ENCODE assay signal across 17 cellular contexts in genomic region chr6:56550307-56550706, GRCh38.
DNase-seq lines count a peak whose midpoint lies in the region; ATAC-seq and TF ChIP-seq lines count a peak whose summit lies in the region.
"Had no signal": no experiment of that assay in that cellular context is flagged by ENCODE, and none has a peak within 500 bp of the region (broad histone marks: within the 10 kb centered on the region; RNA-seq: fewer than 3 reads in every experiment).

No MANE protein-coding gene starts in this region.

- CTCF ChIA-PET in MCF 10A (lab: Yijun Ruan, JAX) = interaction anchor here (0.7 to 1.3 kb wide), 2 partner anchors 20 to 294 kb away, joined by 3 to 4 read pairs; no protein-coding TSS in a partner anchor

- H3K27ac ChIP-seq in breast epithelium (peak overlapping the region in 1 of 2 donors; percentile 35), ascending aorta (peak overlapping the region; percentile 46 to 57), right lobe of liver (peak overlapping the region in 1 of 3 donors; percentile 8), suprapubic skin (peak overlapping the region; percentile 34)
- H3K27ac ChIP-seq: A549 had no signal

- no peak for DNase-seq in breast epithelium (ENCODE audit: low spot score in 2 of 2)
- no peak for DNase-seq in MCF 10A (ENCODE audit: unreplicated experiment)
- DNase-seq in ascending aorta (ENCODE audit: low spot score in 2 of 2) = no peak
- no peak for DNase-seq in right lobe of liver
- DNase-seq in suprapubic skin (ENCODE audit: low spot score in 2 of 2) = no peak
- DNase-seq in kidney tubule cell (ENCODE audit: low spot score) = no peak
- DNase-seq in immature natural killer cell = no peak
- DNase-seq: activated CD4-positive, alpha-beta memory T cell treated with anti-CD3 and anti-CD28 coated beads, Interleukin-2, amount 10 ng/mL, durations not matched to agents 7 days and 5 days; Caco-2; NCI-H2081; NCI-H748 treated with DMSO at 0.1 percent for 48 hours; nephron progenitor cell; SIG-M5; stimulated activated naive CD8-positive, alpha-beta T cell treated with anti-CD3 and anti-CD28 coated beads, Interleukin-15, amount 100 ng/mL, for 72 hours had no signal

- H3K4me3 Mint-ChIP-seq in MCF 10A (ENCODE audit: unreplicated experiment) = no peak overlapping the region
- no peak overlapping the region for H3K4me3 Mint-ChIP-seq in immature natural killer cell
- H3K4me3 Mint-ChIP-seq: activated CD4-positive, alpha-beta memory T cell treated with anti-CD3 and anti-CD28 coated beads, Interleukin-2, amount 10 ng/mL, durations not matched to agents 7 days and 5 days; nephron progenitor cell; stimulated activated naive CD8-positive, alpha-beta T cell treated with anti-CD3 and anti-CD28 coated beads, Interleukin-15, amount 100 ng/mL, for 72 hours had no signal

- ATAC-seq in right lobe of liver (peak; percentile 39 to 54 (median 52)), GM18870 (IDR thresholded peaks at IDR 0.05; ENCODE audit: unreplicated experiment) (no peak)
- ATAC-seq: A549; stimulated activated naive CD8-positive, alpha-beta T cell treated with anti-CD3 and anti-CD28 coated beads, Interleukin-15, amount 100 ng/mL, for 72 hours had no signal

- no peak for TF ChIP-seq CTCF in breast epithelium (IDR thresholded peaks at IDR 0.05)
- TF ChIP-seq CTCF in MCF 10A (IDR thresholded peaks at IDR 0.05; ENCODE audit: unreplicated experiment) = no peak
- no peak for TF ChIP-seq CTCF in ascending aorta (IDR thresholded peaks at IDR 0.05)
- TF ChIP-seq CTCF in right lobe of liver (IDR thresholded peaks at IDR 0.05) = no peak
- TF ChIP-seq CTCF in suprapubic skin (IDR thresholded peaks at IDR 0.05) = no peak

- TF ChIP-seq POLR2A in breast epithelium (IDR thresholded peaks at IDR 0.05) = no peak
- TF ChIP-seq POLR2A in right lobe of liver (IDR thresholded peaks at IDR 0.05) = no peak
- no peak for TF ChIP-seq POLR2A in suprapubic skin (IDR thresholded peaks at IDR 0.05)

- no TSS peak for BruUV-seq in MCF 10A (replicated peaks; lab: Mats Ljungman, UMichigan)

- H3K9me3 Mint-ChIP-seq in MCF 10A (ENCODE audit: unreplicated experiment) (no peaks in the 10 kb centered on the region), immature natural killer cell (no peaks in the 10 kb centered on the region)
- H3K9me3 Mint-ChIP-seq: activated CD4-positive, alpha-beta memory T cell treated with anti-CD3 and anti-CD28 coated beads, Interleukin-2, amount 10 ng/mL, durations not matched to agents 7 days and 5 days; nephron progenitor cell; stimulated activated naive CD8-positive, alpha-beta T cell treated with anti-CD3 and anti-CD28 coated beads, Interleukin-15, amount 100 ng/mL, for 72 hours had no signal

- H3K4me1 ChIP-seq in breast epithelium = peaks cover 0 to 4% of the 10 kb centered on the region in 2 donors
- peaks cover 0 to 33% of the 10 kb centered on the region in 2 donors for H3K4me1 ChIP-seq in ascending aorta
- H3K4me1 ChIP-seq in right lobe of liver = peaks cover 0 to 23% (median 3%) of the 10 kb centered on the region in 4 donors
- H3K4me1 ChIP-seq in suprapubic skin = peaks cover 26% of the 10 kb centered on the region

- H3K4me3 ChIP-seq in breast epithelium (peak overlapping the region; percentile 14 to 46 (median 15)), ascending aorta (peak overlapping the region; percentile 21 to 41), right lobe of liver (no peak overlapping the region), suprapubic skin (peak overlapping the region; percentile 18)
- H3K4me3 ChIP-seq: A549, skin epidermis had no signal

- peaks cover 76% of the 10 kb centered on the region for H3K36me3 Mint-ChIP-seq in MCF 10A (ENCODE audit: insufficient read depth, unreplicated experiment)
- H3K36me3 Mint-ChIP-seq in immature natural killer cell = no peaks in the 10 kb centered on the region

- WGBS in right lobe of liver (ENCODE audit: insufficient coverage, low coverage, low lambda C conversion rate, missing lambda C conversion rate) = 36% methylated on average over 2 of the region's 2 CpGs
- 12% methylated on average over 2 of the region's 2 CpGs for WGBS in suprapubic skin

- intact Hi-C loops in breast epithelium (cut with DNase I; ENCODE audit: low total_unique reads) = no loop called here
- intact Hi-C loops in MCF 10A (cut with micrococcal nuclease) = no loop called here
- intact Hi-C loops in ascending aorta (cut with DNase I) = no loop called here
- intact Hi-C loops in right lobe of liver (cut with DNase I) = no loop called here

- no peak overlapping the region for H3K27ac Mint-ChIP-seq in MCF 10A (ENCODE audit: low read depth, unreplicated experiment)
- H3K27ac Mint-ChIP-seq in immature natural killer cell = no peak overlapping the region
- H3K27ac Mint-ChIP-seq: activated CD4-positive, alpha-beta memory T cell treated with anti-CD3 and anti-CD28 coated beads, Interleukin-2, amount 10 ng/mL, durations not matched to agents 7 days and 5 days; nephron progenitor cell; stimulated activated naive CD8-positive, alpha-beta T cell treated with anti-CD3 and anti-CD28 coated beads, Interleukin-15, amount 100 ng/mL, for 72 hours had no signal

- H3K27me3 ChIP-seq in breast epithelium (no peaks in the 10 kb centered on the region), ascending aorta (no peaks in the 10 kb centered on the region), right lobe of liver (no peaks in the 10 kb centered on the region), suprapubic skin (no peaks in the 10 kb centered on the region)

- H3K9me3 ChIP-seq in breast epithelium = no peaks in the 10 kb centered on the region
- no peaks in the 10 kb centered on the region for H3K9me3 ChIP-seq in ascending aorta
- H3K9me3 ChIP-seq in right lobe of liver = no peaks in the 10 kb centered on the region
- no peaks in the 10 kb centered on the region for H3K9me3 ChIP-seq in suprapubic skin
- H3K9me3 ChIP-seq: A549, Caco-2 had no signal

- peaks cover 26% of the 10 kb centered on the region for H3K4me1 Mint-ChIP-seq in MCF 10A (ENCODE audit: insufficient read depth, unreplicated experiment)
- peaks cover 0 to 2% of the 10 kb centered on the region in 2 donors for H3K4me1 Mint-ChIP-seq in immature natural killer cell
- H3K4me1 Mint-ChIP-seq: activated CD4-positive, alpha-beta memory T cell treated with anti-CD3 and anti-CD28 coated beads, Interleukin-2, amount 10 ng/mL, durations not matched to agents 7 days and 5 days; stimulated activated naive CD8-positive, alpha-beta T cell treated with anti-CD3 and anti-CD28 coated beads, Interleukin-15, amount 100 ng/mL, for 72 hours had no signal

- H3K27me3 Mint-ChIP-seq in MCF 10A (ENCODE audit: insufficient read depth, unreplicated experiment) (no peaks in the 10 kb centered on the region), immature natural killer cell (ENCODE audit: low read depth in 3 of 3) (no peaks in the 10 kb centered on the region)
- H3K27me3 Mint-ChIP-seq: activated CD4-positive, alpha-beta memory T cell treated with anti-CD3 and anti-CD28 coated beads, Interleukin-2, amount 10 ng/mL, durations not matched to agents 7 days and 5 days; stimulated activated naive CD8-positive, alpha-beta T cell treated with anti-CD3 and anti-CD28 coated beads, Interleukin-15, amount 100 ng/mL, for 72 hours had no signal

- POLR2A ChIA-PET in MCF 10A (lab: Yijun Ruan, JAX) = interaction anchor here (2.2 kb wide), 1 partner anchor 8 kb away, joined by 9 read pairs; no protein-coding TSS in a partner anchor

- no peak for TF ChIP-seq EP300 in suprapubic skin (IDR thresholded peaks at IDR 0.05)

- H3K36me3 ChIP-seq in breast epithelium = no peaks in the 10 kb centered on the region
- peaks cover 0 to 5% of the 10 kb centered on the region in 2 donors for H3K36me3 ChIP-seq in ascending aorta
- peaks cover 0 to 7% (median 4%) of the 10 kb centered on the region in 4 donors for H3K36me3 ChIP-seq in right lobe of liver
- H3K36me3 ChIP-seq in suprapubic skin = peaks cover 5% of the 10 kb centered on the region

Comparison
In these comparisons a context has a peak if more than half of its experiments do, and no peak if none do; other contexts are left out.
1. H3K4me3 ChIP-seq: peak in breast epithelium (3 of 3), ascending aorta (2 of 2) and suprapubic skin (single experiment); none in right lobe of liver (0 of 3).